8 cellular contexts compared by ENCODE assay signal in the genomic region with DNA sequence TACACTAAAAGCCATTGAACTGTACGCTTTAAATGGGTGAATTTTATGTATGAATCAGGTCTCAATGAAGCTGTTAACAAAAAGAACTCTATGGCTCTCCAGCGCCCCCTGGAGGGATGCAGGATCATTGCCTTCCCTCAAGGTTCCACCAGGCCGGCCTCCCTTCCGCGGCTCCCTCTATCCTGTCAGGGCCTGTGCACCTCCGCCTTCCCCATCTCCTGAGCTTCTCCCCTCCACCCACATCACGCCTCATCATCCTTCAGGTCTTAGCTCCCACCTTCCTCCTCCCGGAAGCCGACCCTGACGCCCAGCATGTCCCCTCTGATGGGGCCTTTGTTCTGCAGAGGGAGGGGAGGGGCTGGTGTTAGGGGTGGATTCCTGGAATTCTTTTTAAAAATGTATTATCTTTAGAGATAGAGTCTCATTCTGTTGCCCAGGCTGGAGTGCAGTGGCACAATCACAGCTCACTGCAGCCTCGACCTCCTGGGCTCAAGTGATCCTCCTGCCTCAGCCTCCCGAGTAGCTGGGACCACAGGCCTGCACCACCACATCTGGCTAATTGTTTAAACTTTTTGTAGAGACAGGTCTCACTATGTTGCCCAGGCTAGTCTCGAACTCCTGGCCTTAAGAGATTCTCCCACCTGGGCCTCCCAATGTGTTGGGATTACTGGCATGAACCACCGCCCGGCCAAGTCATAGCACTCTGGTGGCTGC. TPM values are rescaled to one million over a fixed set of nuclear protein-coding genes. Genes with fewer than 3 reads are reported as not detected.
DNase-seq lines count a peak whose midpoint lies in the region; ATAC-seq and TF ChIP-seq lines count a peak whose summit lies in the region.

No MANE protein-coding gene starts in this region.

- peak overlapping the region; percentile 73 for H3K27ac Mint-ChIP-seq in GM23338

- H2AFZ ChIP-seq in GM23338, result no peak overlapping the region

- no peak overlapping the region for H3K4me2 ChIP-seq in GM23338

- H3K27ac ChIP-seq in GM23338 (ENCODE audit: low read depth), result peak overlapping the region; percentile 86

- H3K27me3 Mint-ChIP-seq in GM23338 (ENCODE audit: insufficient read depth, low read depth, poor library complexity), result peaks cover 24% of the 10 kb centered on the region

- TF ChIP-seq CTCF in GM23338 (conservative IDR thresholded peaks at IDR 0.05; ENCODE audit: low read depth in 2 of 2), result peak; percentile 84 to 96

- H3F3A ChIP-seq in GM23338 (replicated peaks; ENCODE audit: low read depth), result peaks cover 11% of the 10 kb centered on the region; the same call in 1 of the 2 replicates

- H3K79me2 ChIP-seq in GM23338 (replicated peaks; ENCODE audit: insufficient read depth), result no peaks in the 10 kb centered on the region

- no peaks in the 10 kb centered on the region for H4K20me1 ChIP-seq in GM23338 (replicated peaks; ENCODE audit: insufficient read depth)

- no peaks in the 10 kb centered on the region for H3K27me3 ChIP-seq in GM23338 (ENCODE audit: insufficient read depth)

- H3K9me2 ChIP-seq in GM23338 (ENCODE audit: insufficient read depth), result no peaks in the 10 kb centered on the region

- ATAC-seq in GM23338 (peak; percentile 100), GM21717 (IDR thresholded peaks at IDR 0.05; ENCODE audit: unreplicated experiment) (no peak)

- H3K4me3 ChIP-seq in GM23338, result no peak overlapping the region

- H3K36me3 ChIP-seq in GM23338 (ENCODE audit: insufficient read depth), result no peaks in the 10 kb centered on the region

- DNase-seq in AG20443 (ENCODE audit: low spot score), result peak; percentile 88
- peak; percentile 98 for DNase-seq in GM23338 (ENCODE audit: low spot score)
- peak; percentile 64 for DNase-seq in NCI-H748 treated with DMSO at 0.1 percent for 48 hours (lab: John Stamatoyannopoulos, UW)
- peak; percentile 87 to 91 for DNase-seq in activated CD4-positive, alpha-beta T cell treated with anti-CD3 and anti-CD28 coated beads, Interleukin-2, amount 50 U/mL, for 48 hours
- peak; percentile 79 for DNase-seq in effector CD4-positive, alpha-beta T cell
- peak; percentile 69 to 82 for DNase-seq in lung microvascular endothelial cell (ENCODE audit: low read depth in 2 of 2)
- peak; percentile 75 for DNase-seq in stimulated activated CD8-positive, alpha-beta memory T cell treated with anti-CD3 and anti-CD28 coated beads, Interleukin-15, amount 100 ng/mL, for 24 hours (ENCODE audit: low read depth)

- H3K4me3 Mint-ChIP-seq in GM23338, result no peak overlapping the region; the same call in 2 of the 3 replicates

- H3K4me1 Mint-ChIP-seq in GM23338, result peaks cover 25% of the 10 kb centered on the region

- peaks cover 32% of the 10 kb centered on the region for H3K9me3 Mint-ChIP-seq in GM23338

- peaks cover 31% of the 10 kb centered on the region for H3K36me3 Mint-ChIP-seq in GM23338 (ENCODE audit: low read depth)

- peaks cover 6% of the 10 kb centered on the region; the same call in 1 of the 2 replicates for H3K4me1 ChIP-seq in GM23338 (ENCODE audit: insufficient read depth)

TF ChIP-seq in GM23338, 12 proteins besides CTCF, POLR2A, EP300 and RAD21:
- TF ChIP-seq POLR2AphosphoS5 (IDR thresholded peaks at IDR 0.05; ENCODE audit: low read depth) (no peak), STAT1 (IDR thresholded peaks at IDR 0.05; ENCODE audit: unreplicated experiment) (no peak), ETS1 (IDR thresholded peaks at IDR 0.05) (peak; percentile 39; the same call in 1 of the 2 replicates), JUNB (IDR thresholded peaks at IDR 0.05; ENCODE audit: unreplicated experiment) (no peak), ZNF114 (CRISPR knock-in tag; IDR thresholded peaks at IDR 0.05) (no peak), CREB1 (CRISPR knock-in tag; IDR thresholded peaks at IDR 0.05; ENCODE audit: low read depth) (peak; percentile 54; the same call in 1 of the 2 replicates), NANOG (IDR thresholded peaks at IDR 0.05; ENCODE audit: borderline replicate concordance) (peak; percentile 27; the same call in 1 of the 2 replicates), EZH2 (IDR thresholded peaks at IDR 0.05; ENCODE audit: low read depth, unreplicated experiment) (no peak), ZNF331 (CRISPR knock-in tag; IDR thresholded peaks at IDR 0.05; ENCODE audit: low read depth) (no peak)
- TF ChIP-seq, protein P1, sequence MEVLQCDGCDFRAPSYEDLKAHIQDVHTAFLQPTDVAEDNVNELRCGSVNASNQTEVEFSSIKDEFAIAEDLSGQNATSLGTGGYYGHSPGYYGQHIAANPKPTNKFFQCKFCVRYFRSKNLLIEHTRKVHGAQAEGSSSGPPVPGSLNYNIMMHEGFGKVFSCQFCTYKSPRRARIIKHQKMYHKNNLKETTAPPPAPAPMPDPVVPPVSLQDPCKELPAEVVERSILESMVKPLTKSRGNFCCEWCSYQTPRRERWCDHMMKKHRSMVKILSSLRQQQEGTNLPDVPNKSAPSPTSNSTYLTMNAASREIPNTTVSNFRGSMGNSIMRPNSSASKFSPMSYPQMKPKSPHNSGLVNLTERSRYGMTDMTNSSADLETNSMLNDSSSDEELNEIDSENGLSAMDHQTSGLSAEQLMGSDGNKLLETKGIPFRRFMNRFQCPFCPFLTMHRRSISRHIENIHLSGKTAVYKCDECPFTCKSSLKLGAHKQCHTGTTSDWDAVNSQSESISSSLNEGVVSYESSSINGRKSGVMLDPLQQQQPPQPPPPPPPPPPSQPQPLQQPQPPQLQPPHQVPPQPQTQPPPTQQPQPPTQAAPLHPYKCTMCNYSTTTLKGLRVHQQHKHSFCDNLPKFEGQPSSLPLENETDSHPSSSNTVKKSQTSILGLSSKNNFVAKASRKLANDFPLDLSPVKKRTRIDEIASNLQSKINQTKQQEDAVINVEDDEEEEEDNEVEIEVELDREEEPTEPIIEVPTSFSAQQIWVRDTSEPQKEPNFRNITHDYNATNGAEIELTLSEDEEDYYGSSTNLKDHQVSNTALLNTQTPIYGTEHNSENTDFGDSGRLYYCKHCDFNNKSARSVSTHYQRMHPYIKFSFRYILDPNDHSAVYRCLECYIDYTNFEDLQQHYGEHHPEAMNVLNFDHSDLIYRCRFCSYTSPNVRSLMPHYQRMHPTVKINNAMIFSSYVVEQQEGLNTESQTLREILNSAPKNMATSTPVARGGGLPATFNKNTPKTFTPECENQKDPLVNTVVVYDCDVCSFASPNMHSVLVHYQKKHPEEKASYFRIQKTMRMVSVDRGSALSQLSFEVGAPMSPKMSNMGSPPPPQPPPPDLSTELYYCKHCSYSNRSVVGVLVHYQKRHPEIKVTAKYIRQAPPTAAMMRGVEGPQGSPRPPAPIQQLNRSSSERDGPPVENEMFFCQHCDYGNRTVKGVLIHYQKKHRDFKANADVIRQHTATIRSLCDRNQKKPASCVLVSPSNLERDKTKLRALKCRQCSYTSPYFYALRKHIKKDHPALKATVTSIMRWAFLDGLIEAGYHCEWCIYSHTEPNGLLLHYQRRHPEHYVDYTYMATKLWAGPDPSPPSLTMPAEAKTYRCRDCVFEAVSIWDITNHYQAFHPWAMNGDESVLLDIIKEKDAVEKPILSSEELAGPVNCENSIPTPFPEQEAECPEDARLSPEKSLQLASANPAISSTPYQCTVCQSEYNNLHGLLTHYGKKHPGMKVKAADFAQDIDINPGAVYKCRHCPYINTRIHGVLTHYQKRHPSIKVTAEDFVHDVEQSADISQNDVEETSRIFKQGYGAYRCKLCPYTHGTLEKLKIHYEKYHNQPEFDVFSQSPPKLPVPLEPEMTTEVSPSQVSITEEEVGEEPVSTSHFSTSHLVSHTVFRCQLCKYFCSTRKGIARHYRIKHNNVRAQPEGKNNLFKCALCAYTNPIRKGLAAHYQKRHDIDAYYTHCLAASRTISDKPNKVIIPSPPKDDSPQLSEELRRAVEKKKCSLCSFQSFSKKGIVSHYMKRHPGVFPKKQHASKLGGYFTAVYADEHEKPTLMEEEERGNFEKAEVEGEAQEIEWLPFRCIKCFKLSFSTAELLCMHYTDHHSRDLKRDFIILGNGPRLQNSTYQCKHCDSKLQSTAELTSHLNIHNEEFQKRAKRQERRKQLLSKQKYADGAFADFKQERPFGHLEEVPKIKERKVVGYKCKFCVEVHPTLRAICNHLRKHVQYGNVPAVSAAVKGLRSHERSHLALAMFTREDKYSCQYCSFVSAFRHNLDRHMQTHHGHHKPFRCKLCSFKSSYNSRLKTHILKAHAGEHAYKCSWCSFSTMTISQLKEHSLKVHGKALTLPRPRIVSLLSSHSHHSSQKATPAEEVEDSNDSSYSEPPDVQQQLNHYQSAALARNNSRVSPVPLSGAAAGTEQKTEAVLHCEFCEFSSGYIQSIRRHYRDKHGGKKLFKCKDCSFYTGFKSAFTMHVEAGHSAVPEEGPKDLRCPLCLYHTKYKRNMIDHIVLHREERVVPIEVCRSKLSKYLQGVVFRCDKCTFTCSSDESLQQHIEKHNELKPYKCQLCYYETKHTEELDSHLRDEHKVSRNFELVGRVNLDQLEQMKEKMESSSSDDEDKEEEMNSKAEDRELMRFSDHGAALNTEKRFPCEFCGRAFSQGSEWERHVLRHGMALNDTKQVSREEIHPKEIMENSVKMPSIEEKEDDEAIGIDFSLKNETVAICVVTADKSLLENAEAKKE (CRISPR knock-in tag; IDR thresholded peaks at IDR 0.05), result no peak; the same call in 1 of the 2 replicates
TF ChIP-seq in GM23338: peak in this region for 3.

RNA-seq across cellular contexts. Expression of gene MEIS3, which starts 27.7 kb away (rescaled TPM):
- total RNA-seq in GM23338 (2014; rRNA removed; shearing (Covaris generic)), result 33.7 and 40.7 TPM in 2 replicates
- 20.6 and 20.8 TPM in 2 replicates for polyA plus RNA-seq in GM23338 (2016; fragmentation: Nextera tagmentation; extraction: Ambion mirVana)
- 0.20 and 0.22 TPM in 2 replicates for total RNA-seq in lung microvascular endothelial cell

RNA-seq across cellular contexts. Expression of gene DHX34, which starts 42.6 kb away (rescaled TPM):
- 42.8 and 50.1 TPM in 2 replicates for total RNA-seq in GM23338 (2014; rRNA removed; shearing (Covaris generic))
- polyA plus RNA-seq in GM23338 (2016; fragmentation: Nextera tagmentation; extraction: Ambion mirVana), result 16.3 and 16.7 TPM in 2 replicates
- 4.1 and 5.2 TPM in 2 replicates for total RNA-seq in lung microvascular endothelial cell

RNA-seq across cellular contexts. Expression of gene C5AR2, which starts 59.7 kb away (rescaled TPM):
- 0.28 TPM in 1 of 2 replicates, not detected in the other for total RNA-seq in GM23338 (2014; rRNA removed; shearing (Covaris generic))
- polyA plus RNA-seq in GM23338 (2016; fragmentation: Nextera tagmentation; extraction: Ambion mirVana), result not detected in 2 replicates
- total RNA-seq in lung microvascular endothelial cell, result under 0.01 TPM in 2 replicates

Comparison
In these comparisons a context has a peak if more than half of its experiments do, and no peak if none do; other contexts are left out.
1. RNA of gene MEIS3, which starts 27.7 kb away (total RNA-seq): 33.7 to 40.7 TPM in GM23338; 0.20 to 0.22 TPM in lung microvascular endothelial cell; every median in the first group is over 10 times any median in the second.
2. Peak in every context shown above with its lines, with median percentiles within 50 percentile points of each other: DNase-seq.